25 cellular contexts compared by ENCODE assay signal in the genomic region with DNA sequence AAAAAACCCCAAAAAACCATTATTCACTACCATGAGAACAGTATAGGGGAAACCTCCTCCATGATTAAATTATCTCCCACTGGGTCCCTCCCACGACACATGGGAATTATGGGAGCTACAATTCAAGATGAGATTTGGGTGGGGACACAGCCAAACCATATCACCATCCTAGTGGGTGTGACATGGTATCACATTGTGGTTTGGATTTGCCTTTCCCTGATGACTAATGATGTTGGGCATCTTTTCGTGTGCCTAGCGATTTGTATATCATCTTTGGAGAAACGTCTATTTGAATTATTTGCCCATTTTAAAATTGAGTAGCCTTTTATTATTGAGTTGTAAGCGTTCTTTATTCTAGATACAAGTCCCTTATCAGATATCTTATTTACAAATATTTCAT. TPM values are rescaled to one million over a fixed set of nuclear protein-coding genes. Genes with fewer than 3 reads are reported as not detected.
"Had no signal": no experiment of that assay in that cellular context is flagged by ENCODE, and none has a peak within 500 bp of the region (broad histone marks: within the 10 kb centered on the region; RNA-seq: fewer than 3 reads in every experiment).

No MANE protein-coding gene starts in this region.

- H3K9me3 Mint-ChIP-seq: dendritic cell treated with granulocyte-macrophage colony-stimulating factor and Interleukin-4, amounts not matched to agents 40 ng/mL and 50 ng/mL, for 4 days; effector memory CD8-positive, alpha-beta T cell; endodermal cell; immature natural killer cell; naive thymus-derived CD8-positive, alpha-beta T cell had no signal

- H3K36me3 Mint-ChIP-seq: mesothelial cell of epicardium, naive B cell had no signal

- H3K4me3 Mint-ChIP-seq: dendritic cell treated with granulocyte-macrophage colony-stimulating factor and Interleukin-4, amounts not matched to agents 40 ng/mL and 50 ng/mL, for 4 days; effector memory CD8-positive, alpha-beta T cell; endodermal cell; immature natural killer cell; mesothelial cell of epicardium; naive B cell; naive thymus-derived CD8-positive, alpha-beta T cell had no signal

- H3K4me1 Mint-ChIP-seq: endodermal cell; immature natural killer cell; naive B cell; naive thymus-derived CD8-positive, alpha-beta T cell had no signal

- ATAC-seq: effector memory CD8-positive, alpha-beta T cell; esophagus mucosa; gastrocnemius medialis; heart left ventricle; left cardiac atrium; left lung; left ventricle myocardium superior; lower lobe of right lung; mucosa of descending colon; naive thymus-derived CD8-positive, alpha-beta T cell had no signal

- H3K27ac Mint-ChIP-seq: dendritic cell treated with granulocyte-macrophage colony-stimulating factor and Interleukin-4, amounts not matched to agents 40 ng/mL and 50 ng/mL, for 4 days; effector memory CD8-positive, alpha-beta T cell; endodermal cell; immature natural killer cell; mesothelial cell of epicardium; naive B cell; naive thymus-derived CD8-positive, alpha-beta T cell had no signal

- DNase-seq: colonic mucosa; cortex of kidney; effector CD8-positive, alpha-beta T cell; effector memory CD8-positive, alpha-beta T cell; endodermal cell; erythroblast; esophagus squamous epithelium; foreskin fibroblast; foreskin melanocyte; gastrocnemius medialis; glutamatergic neuron; heart left ventricle; hypothalamus; immature natural killer cell; left cardiac atrium; left lung; left ventricle myocardium superior; lower lobe of right lung; mesenchymal stem cell; mucosa of descending colon; naive B cell; naive thymus-derived CD8-positive, alpha-beta T cell had no signal

RNA-seq across cellular contexts. Expression of a gene that starts 8.7 kb away (rescaled TPM):
- total RNA-seq: naive thymus-derived CD8-positive, alpha-beta T cell had no signal
